ENCODE assay signal across 8 cellular contexts in the genomic region with DNA sequence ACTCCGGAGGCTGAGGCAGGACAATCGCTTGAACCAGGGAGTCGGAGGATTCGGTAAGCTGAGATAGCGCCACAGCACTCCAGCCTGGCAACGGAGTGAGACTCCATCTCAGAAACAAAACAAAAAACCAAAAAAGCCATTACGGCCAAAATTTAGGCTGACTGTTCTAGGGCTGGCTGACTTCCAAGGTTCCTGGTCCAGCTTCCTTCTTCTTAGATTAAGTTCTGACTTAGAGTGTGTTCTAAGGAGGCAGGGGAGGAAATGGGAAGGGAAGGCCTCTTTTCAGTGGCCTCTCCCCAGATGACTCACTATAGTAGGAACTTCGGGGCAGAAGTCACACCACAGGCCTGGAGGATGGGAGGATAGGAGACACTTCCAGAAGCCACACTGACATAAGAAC. TPM values are rescaled to one million over a fixed set of nuclear protein-coding genes. Genes with fewer than 3 reads are reported as not detected.
A peak's percentile ranks its signal among the peaks of the same experiment; 100 is the strongest.
DNase-seq lines count a peak whose midpoint lies in the region; ATAC-seq and TF ChIP-seq lines count a peak whose summit lies in the region.

No MANE protein-coding gene starts in this region.

- peak overlapping the region; percentile 30 for H3K27ac Mint-ChIP-seq in activated CD8-positive, alpha-beta T cell treated with anti-CD3 and anti-CD28 coated beads for 36 hours
- H3K27ac Mint-ChIP-seq in activated CD8-positive, alpha-beta T cell treated with anti-CD3 and anti-CD28 coated beads, Interleukin-2, amount 10 ng/mL, durations not matched to agents 7 days and 5 days, result no peak overlapping the region

- H3K27ac ChIP-seq in dorsolateral prefrontal cortex (peak overlapping the region in 46 of 59 donors; percentile 0 to 88 (median 58)), uterus (peak overlapping the region; percentile 77 to 81)

- H3K9me3 ChIP-seq in mucosa of descending colon (no peaks in the 10 kb centered on the region), uterus (no peaks in the 10 kb centered on the region)

- POLR2A ChIA-PET in activated CD8-positive, alpha-beta T cell treated with anti-CD3 and anti-CD28 coated beads for 36 hours (lab: Charles Lee), result no interaction called here
- POLR2A ChIA-PET in activated CD8-positive, alpha-beta T cell treated with anti-CD3 and anti-CD28 coated beads, Interleukin-2, amount 10 ng/mL, durations not matched to agents 7 days and 5 days (lab: Charles Lee), result no interaction called here

- CTCF ChIA-PET in activated CD8-positive, alpha-beta T cell treated with anti-CD3 and anti-CD28 coated beads for 36 hours (lab: Charles Lee), result no interaction called here
- CTCF ChIA-PET in activated CD8-positive, alpha-beta T cell treated with anti-CD3 and anti-CD28 coated beads, Interleukin-2, amount 10 ng/mL, durations not matched to agents 7 days and 5 days (lab: Charles Lee), result interaction anchor here (0.9 kb wide), 1 partner anchor 146 kb away, joined by 3 read pairs; no protein-coding TSS in a partner anchor

- intact Hi-C loops in activated CD8-positive, alpha-beta T cell treated with anti-CD3 and anti-CD28 coated beads for 36 hours (cut with micrococcal nuclease), result no loop called here
- intact Hi-C loops in dorsolateral prefrontal cortex (cut with DNase I) (no loop called here), mucosa of descending colon (cut with DNase I, micrococcal nuclease) (no loop called here), uterus (cut with DNase I; ENCODE audit: low total_unique reads) (no loop called here)

- no peak for DNase-seq in activated CD8-positive, alpha-beta T cell treated with anti-CD3 and anti-CD28 coated beads for 36 hours
- no peak for DNase-seq in activated CD8-positive, alpha-beta T cell treated with anti-CD3 and anti-CD28 coated beads, Interleukin-2, amount 10 ng/mL, durations not matched to agents 7 days and 5 days
- no peak for DNase-seq in dorsolateral prefrontal cortex
- peak in 2 of 3 donors; percentile 37 to 61 for DNase-seq in mucosa of descending colon
- peak; percentile 70 to 78 for DNase-seq in uterus
- no peak for DNase-seq in NCI-H2107 (lab: John Stamatoyannopoulos, UW)
- no peak for DNase-seq in GM13976 (ENCODE audit: low spot score)

- in situ Hi-C loops in GM13976 (cut with MboI; ENCODE audit: low sequenced_read_pairs, unreplicated experiment), result no loop called here

- H3K4me3 ChIP-seq in dorsolateral prefrontal cortex, result no peak overlapping the region
- H3K4me3 ChIP-seq in mucosa of descending colon, result no peak overlapping the region
- H3K4me3 ChIP-seq in uterus, result no peak overlapping the region

- no peaks in the 10 kb centered on the region for H3K27me3 Mint-ChIP-seq in activated CD8-positive, alpha-beta T cell treated with anti-CD3 and anti-CD28 coated beads for 36 hours
- no peaks in the 10 kb centered on the region for H3K27me3 Mint-ChIP-seq in activated CD8-positive, alpha-beta T cell treated with anti-CD3 and anti-CD28 coated beads, Interleukin-2, amount 10 ng/mL, durations not matched to agents 7 days and 5 days (ENCODE audit: low read depth)

- H3K27me3 ChIP-seq in dorsolateral prefrontal cortex (no peaks in the 10 kb centered on the region), uterus (no peaks in the 10 kb centered on the region)

- no peak for TF ChIP-seq CTCF in activated CD8-positive, alpha-beta T cell treated with anti-CD3 and anti-CD28 coated beads for 36 hours (IDR thresholded peaks at IDR 0.05)
- TF ChIP-seq CTCF in dorsolateral prefrontal cortex (IDR thresholded peaks at IDR 0.05 in 54 of 56, conservative IDR thresholded peaks at IDR 0.05 in 2 of 56; ENCODE audit: low read depth in 1 of 56, partially characterized antibody in 56 of 56) (no peak), mucosa of descending colon (IDR thresholded peaks at IDR 0.05) (no peak), uterus (IDR thresholded peaks at IDR 0.05) (no peak), GM13976 (IDR thresholded peaks at IDR 0.05; ENCODE audit: borderline replicate concordance, control extremely low read depth, extremely low read depth, insufficient read depth, missing control alignments) (no peak)

- H3K36me3 Mint-ChIP-seq in activated CD8-positive, alpha-beta T cell treated with anti-CD3 and anti-CD28 coated beads for 36 hours (ENCODE audit: low read depth), result peaks cover 22% of the 10 kb centered on the region
- peaks cover 47% of the 10 kb centered on the region for H3K36me3 Mint-ChIP-seq in activated CD8-positive, alpha-beta T cell treated with anti-CD3 and anti-CD28 coated beads, Interleukin-2, amount 10 ng/mL, durations not matched to agents 7 days and 5 days (ENCODE audit: low read depth)

- peaks cover 3% of the 10 kb centered on the region for H3K36me3 ChIP-seq in mucosa of descending colon (ENCODE audit: low read depth)
- no peaks in the 10 kb centered on the region for H3K36me3 ChIP-seq in uterus

- no peak overlapping the region for H3K4me3 Mint-ChIP-seq in activated CD8-positive, alpha-beta T cell treated with anti-CD3 and anti-CD28 coated beads for 36 hours
- no peak overlapping the region for H3K4me3 Mint-ChIP-seq in activated CD8-positive, alpha-beta T cell treated with anti-CD3 and anti-CD28 coated beads, Interleukin-2, amount 10 ng/mL, durations not matched to agents 7 days and 5 days

- H3K4me1 Mint-ChIP-seq in activated CD8-positive, alpha-beta T cell treated with anti-CD3 and anti-CD28 coated beads for 36 hours (ENCODE audit: low read depth), result peaks cover 2% of the 10 kb centered on the region
- peaks cover 28% of the 10 kb centered on the region for H3K4me1 Mint-ChIP-seq in activated CD8-positive, alpha-beta T cell treated with anti-CD3 and anti-CD28 coated beads, Interleukin-2, amount 10 ng/mL, durations not matched to agents 7 days and 5 days (ENCODE audit: low read depth)

- no peak for TF ChIP-seq POLR2A in uterus (IDR thresholded peaks at IDR 0.05)

- H3K4me1 ChIP-seq in mucosa of descending colon (ENCODE audit: low read depth) (peaks cover 14% of the 10 kb centered on the region), uterus (peaks cover 0 to 3% of the 10 kb centered on the region in 2 donors)

- ATAC-seq in activated CD8-positive, alpha-beta T cell treated with anti-CD3 and anti-CD28 coated beads for 36 hours, result no peak
- ATAC-seq in activated CD8-positive, alpha-beta T cell treated with anti-CD3 and anti-CD28 coated beads, Interleukin-2, amount 10 ng/mL, durations not matched to agents 7 days and 5 days, result no peak
- ATAC-seq in mucosa of descending colon (peak; percentile 96), HG02678 (IDR thresholded peaks at IDR 0.05; ENCODE audit: unreplicated experiment) (no peak)

- no peaks in the 10 kb centered on the region for H3K9me3 Mint-ChIP-seq in activated CD8-positive, alpha-beta T cell treated with anti-CD3 and anti-CD28 coated beads for 36 hours
- H3K9me3 Mint-ChIP-seq in activated CD8-positive, alpha-beta T cell treated with anti-CD3 and anti-CD28 coated beads, Interleukin-2, amount 10 ng/mL, durations not matched to agents 7 days and 5 days (ENCODE audit: insufficient read depth), result no peaks in the 10 kb centered on the region

RNA-seq across cellular contexts. Expression of gene CLEC18B, which starts 27.7 kb away (rescaled TPM):
- under 1 TPM in 1 of 2 experiments, not detected in 1; 0.22 TPM for total RNA-seq in activated CD8-positive, alpha-beta T cell treated with anti-CD3 and anti-CD28 coated beads for 36 hours
- total RNA-seq in activated CD8-positive, alpha-beta T cell treated with anti-CD3 and anti-CD28 coated beads, Interleukin-2, amount 10 ng/mL, durations not matched to agents 7 days and 5 days, result 1 to 10 TPM in 1 of 2 experiments, under 1 TPM in 1; 0.76 to 1.1 TPM
- total RNA-seq in dorsolateral prefrontal cortex, result 10 to 100 TPM in 18 of 120 experiments, 1 to 10 TPM in 102; 1.6 to 29.1 (median 5.5) TPM
- 1 to 10 TPM; 1.1 to 5.5 (median 2.0) TPM for total RNA-seq in mucosa of descending colon
- under 1 TPM in 1 of 4 donors, not detected in 3; 0.69 TPM for total RNA-seq in uterus

Comparison
In these comparisons a context has a peak if more than half of its experiments do, and no peak if none do; other contexts are left out.
1. DNase-seq: peak in mucosa of descending colon (2 of 3) and uterus (2 of 2); none in activated CD8-positive, alpha-beta T cell treated with anti-CD3 and anti-CD28 coated beads for 36 hours (single experiment), activated CD8-positive, alpha-beta T cell treated with anti-CD3 and anti-CD28 coated beads, Interleukin-2, amount 10 ng/mL, durations not matched to agents 7 days and 5 days (single experiment), dorsolateral prefrontal cortex (0 of 10), NCI-H2107 (single experiment) and GM13976 (single experiment).